ENCODE assay signal across 1 cellular context in the genomic region with DNA sequence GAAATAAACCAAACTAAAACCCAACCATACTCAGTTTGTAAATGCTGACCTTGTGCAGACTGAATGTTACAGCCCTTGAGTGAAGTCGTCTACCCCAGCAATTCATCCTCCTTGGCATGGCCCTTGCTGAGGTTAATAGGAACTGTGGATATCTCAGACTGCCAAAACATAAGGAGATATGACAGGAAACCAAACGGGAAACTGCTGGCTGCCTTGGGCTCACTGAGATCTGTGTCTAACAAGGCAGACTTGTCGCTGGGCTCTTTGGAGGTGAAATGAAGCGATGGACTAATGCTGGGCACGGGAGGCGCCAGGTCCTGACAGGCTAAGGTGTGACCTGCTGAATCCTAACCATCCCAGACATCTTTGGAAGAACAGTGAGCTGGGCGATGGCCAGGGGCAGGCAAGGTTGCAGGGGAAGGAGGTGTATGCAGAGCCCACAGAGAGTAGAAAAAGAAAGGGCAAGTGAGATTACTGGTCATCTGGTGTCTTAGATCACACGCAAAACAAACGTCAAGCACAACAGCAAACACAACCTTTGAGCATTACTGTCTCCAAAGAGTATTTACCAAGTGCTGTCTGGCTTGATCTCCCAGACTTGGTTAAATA.
TF ChIP-seq lines count a peak whose summit lies in the region.

No MANE protein-coding gene starts in this region.

TF ChIP-seq in HepG2, 621 proteins besides CTCF, POLR2A, EP300 and RAD21 (continued from another document and continues in another):
- TF ChIP-seq, protein P1, sequence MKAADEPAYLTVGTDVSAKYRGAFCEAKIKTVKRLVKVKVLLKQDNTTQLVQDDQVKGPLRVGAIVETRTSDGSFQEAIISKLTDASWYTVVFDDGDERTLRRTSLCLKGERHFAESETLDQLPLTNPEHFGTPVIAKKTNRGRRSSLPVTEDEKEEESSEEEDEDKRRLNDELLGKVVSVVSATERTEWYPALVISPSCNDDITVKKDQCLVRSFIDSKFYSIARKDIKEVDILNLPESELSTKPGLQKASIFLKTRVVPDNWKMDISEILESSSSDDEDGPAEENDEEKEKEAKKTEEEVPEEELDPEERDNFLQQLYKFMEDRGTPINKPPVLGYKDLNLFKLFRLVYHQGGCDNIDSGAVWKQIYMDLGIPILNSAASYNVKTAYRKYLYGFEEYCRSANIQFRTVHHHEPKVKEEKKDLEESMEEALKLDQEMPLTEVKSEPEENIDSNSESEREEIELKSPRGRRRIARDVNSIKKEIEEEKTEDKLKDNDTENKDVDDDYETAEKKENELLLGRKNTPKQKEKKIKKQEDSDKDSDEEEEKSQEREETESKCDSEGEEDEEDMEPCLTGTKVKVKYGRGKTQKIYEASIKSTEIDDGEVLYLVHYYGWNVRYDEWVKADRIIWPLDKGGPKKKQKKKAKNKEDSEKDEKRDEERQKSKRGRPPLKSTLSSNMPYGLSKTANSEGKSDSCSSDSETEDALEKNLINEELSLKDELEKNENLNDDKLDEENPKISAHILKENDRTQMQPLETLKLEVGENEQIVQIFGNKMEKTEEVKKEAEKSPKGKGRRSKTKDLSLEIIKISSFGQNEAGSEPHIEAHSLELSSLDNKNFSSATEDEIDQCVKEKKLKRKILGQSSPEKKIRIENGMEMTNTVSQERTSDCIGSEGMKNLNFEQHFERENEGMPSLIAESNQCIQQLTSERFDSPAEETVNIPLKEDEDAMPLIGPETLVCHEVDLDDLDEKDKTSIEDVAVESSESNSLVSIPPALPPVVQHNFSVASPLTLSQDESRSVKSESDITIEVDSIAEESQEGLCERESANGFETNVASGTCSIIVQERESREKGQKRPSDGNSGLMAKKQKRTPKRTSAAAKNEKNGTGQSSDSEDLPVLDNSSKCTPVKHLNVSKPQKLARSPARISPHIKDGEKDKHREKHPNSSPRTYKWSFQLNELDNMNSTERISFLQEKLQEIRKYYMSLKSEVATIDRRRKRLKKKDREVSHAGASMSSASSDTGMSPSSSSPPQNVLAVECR (CRISPR knock-in tag; IDR thresholded peaks at IDR 0.05; ENCODE audit: borderline replicate concordance), result peak; percentile 52; the same call in 1 of the 2 replicates
- TF ChIP-seq ZNF567 (CRISPR knock-in tag; IDR thresholded peaks at IDR 0.05; ENCODE audit: borderline replicate concordance) (no peak), ZNF547 (CRISPR knock-in tag; IDR thresholded peaks at IDR 0.05) (no peak), ZNF260 (CRISPR knock-in tag; IDR thresholded peaks at IDR 0.05; ENCODE audit: borderline replicate concordance, low read depth) (no peak), MIER3 (CRISPR knock-in tag; IDR thresholded peaks at IDR 0.05; ENCODE audit: borderline replicate concordance) (0 out of 2 replicates have a peak, but pooled peaks have one; percentile 54), ELF3 (CRISPR knock-in tag; IDR thresholded peaks at IDR 0.05) (peak; percentile 61), KDM5A (IDR thresholded peaks at IDR 0.05; ENCODE audit: borderline replicate concordance, low read length) (no peak), MED1 (CRISPR knock-in tag; IDR thresholded peaks at IDR 0.05) (peak; percentile 88), ZNF44 (CRISPR knock-in tag; IDR thresholded peaks at IDR 0.05) (no peak), SOX6 (IDR thresholded peaks at IDR 0.05) (no peak), SOX6 (CRISPR knock-in tag; IDR thresholded peaks at IDR 0.05) (peak; percentile 95), ZNF329 (CRISPR knock-in tag; IDR thresholded peaks at IDR 0.05; ENCODE audit: low read depth) (no peak), SMARCE1 (IDR thresholded peaks at IDR 0.05; ENCODE audit: borderline replicate concordance) (no peak), ZNF430 (CRISPR knock-in tag; IDR thresholded peaks at IDR 0.05) (0 out of 2 replicates have a peak, but pooled peaks have one; percentile 39), FOXP1 (IDR thresholded peaks at IDR 0.05) (peak; percentile 53; the same call in 1 of the 2 replicates), FOXP1 (CRISPR knock-in tag; IDR thresholded peaks at IDR 0.05) (peak; percentile 94), PHF5A (CRISPR knock-in tag; IDR thresholded peaks at IDR 0.05; ENCODE audit: low read depth, unreplicated experiment) (peak; percentile 62), TCF7 (IDR thresholded peaks at IDR 0.05; ENCODE audit: low read depth) (peak; percentile 90), ZNF383 (CRISPR knock-in tag; IDR thresholded peaks at IDR 0.05; ENCODE audit: borderline replicate concordance) (0 out of 2 replicates have a peak, but pooled peaks have one; percentile 72), NONO (IDR thresholded peaks at IDR 0.05) (no peak), NONO (CRISPR knock-in tag; conservative IDR thresholded peaks at IDR 0.05) (no peak), BRCA1 (CRISPR knock-in tag; IDR thresholded peaks at IDR 0.05) (no peak)
- TF ChIP-seq, protein P2, sequence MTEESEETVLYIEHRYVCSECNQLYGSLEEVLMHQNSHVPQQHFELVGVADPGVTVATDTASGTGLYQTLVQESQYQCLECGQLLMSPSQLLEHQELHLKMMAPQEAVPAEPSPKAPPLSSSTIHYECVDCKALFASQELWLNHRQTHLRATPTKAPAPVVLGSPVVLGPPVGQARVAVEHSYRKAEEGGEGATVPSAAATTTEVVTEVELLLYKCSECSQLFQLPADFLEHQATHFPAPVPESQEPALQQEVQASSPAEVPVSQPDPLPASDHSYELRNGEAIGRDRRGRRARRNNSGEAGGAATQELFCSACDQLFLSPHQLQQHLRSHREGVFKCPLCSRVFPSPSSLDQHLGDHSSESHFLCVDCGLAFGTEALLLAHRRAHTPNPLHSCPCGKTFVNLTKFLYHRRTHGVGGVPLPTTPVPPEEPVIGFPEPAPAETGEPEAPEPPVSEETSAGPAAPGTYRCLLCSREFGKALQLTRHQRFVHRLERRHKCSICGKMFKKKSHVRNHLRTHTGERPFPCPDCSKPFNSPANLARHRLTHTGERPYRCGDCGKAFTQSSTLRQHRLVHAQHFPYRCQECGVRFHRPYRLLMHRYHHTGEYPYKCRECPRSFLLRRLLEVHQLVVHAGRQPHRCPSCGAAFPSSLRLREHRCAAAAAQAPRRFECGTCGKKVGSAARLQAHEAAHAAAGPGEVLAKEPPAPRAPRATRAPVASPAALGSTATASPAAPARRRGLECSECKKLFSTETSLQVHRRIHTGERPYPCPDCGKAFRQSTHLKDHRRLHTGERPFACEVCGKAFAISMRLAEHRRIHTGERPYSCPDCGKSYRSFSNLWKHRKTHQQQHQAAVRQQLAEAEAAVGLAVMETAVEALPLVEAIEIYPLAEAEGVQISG (CRISPR knock-in tag; IDR thresholded peaks at IDR 0.05), result peak; percentile 57
- TF ChIP-seq, protein P3, sequence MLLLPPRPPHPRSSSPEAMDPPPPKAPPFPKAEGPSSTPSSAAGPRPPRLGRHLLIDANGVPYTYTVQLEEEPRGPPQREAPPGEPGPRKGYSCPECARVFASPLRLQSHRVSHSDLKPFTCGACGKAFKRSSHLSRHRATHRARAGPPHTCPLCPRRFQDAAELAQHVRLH (CRISPR knock-in tag; IDR thresholded peaks at IDR 0.05; ENCODE audit: borderline replicate concordance, low read depth), result peak; percentile 70; the same call in 1 of the 2 replicates
- TF ChIP-seq, protein P4, sequence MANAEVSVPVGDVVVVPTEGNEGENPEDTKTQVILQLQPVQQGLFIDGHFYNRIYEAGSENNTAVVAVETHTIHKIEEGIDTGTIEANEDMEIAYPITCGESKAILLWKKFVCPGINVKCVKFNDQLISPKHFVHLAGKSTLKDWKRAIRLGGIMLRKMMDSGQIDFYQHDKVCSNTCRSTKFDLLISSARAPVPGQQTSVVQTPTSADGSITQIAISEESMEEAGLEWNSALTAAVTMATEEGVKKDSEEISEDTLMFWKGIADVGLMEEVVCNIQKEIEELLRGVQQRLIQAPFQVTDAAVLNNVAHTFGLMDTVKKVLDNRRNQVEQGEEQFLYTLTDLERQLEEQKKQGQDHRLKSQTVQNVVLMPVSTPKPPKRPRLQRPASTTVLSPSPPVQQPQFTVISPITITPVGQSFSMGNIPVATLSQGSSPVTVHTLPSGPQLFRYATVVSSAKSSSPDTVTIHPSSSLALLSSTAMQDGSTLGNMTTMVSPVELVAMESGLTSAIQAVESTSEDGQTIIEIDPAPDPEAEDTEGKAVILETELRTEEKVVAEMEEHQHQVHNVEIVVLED (CRISPR knock-in tag; IDR thresholded peaks at IDR 0.05; ENCODE audit: borderline replicate concordance), result no peak
- TF ChIP-seq, protein P5, sequence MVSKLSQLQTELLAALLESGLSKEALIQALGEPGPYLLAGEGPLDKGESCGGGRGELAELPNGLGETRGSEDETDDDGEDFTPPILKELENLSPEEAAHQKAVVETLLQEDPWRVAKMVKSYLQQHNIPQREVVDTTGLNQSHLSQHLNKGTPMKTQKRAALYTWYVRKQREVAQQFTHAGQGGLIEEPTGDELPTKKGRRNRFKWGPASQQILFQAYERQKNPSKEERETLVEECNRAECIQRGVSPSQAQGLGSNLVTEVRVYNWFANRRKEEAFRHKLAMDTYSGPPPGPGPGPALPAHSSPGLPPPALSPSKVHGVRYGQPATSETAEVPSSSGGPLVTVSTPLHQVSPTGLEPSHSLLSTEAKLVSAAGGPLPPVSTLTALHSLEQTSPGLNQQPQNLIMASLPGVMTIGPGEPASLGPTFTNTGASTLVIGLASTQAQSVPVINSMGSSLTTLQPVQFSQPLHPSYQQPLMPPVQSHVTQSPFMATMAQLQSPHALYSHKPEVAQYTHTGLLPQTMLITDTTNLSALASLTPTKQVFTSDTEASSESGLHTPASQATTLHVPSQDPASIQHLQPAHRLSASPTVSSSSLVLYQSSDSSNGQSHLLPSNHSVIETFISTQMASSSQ (IDR thresholded peaks at IDR 0.05; ENCODE audit: low read depth), result peak; percentile 69; the same call in 1 of the 2 replicates
- TF ChIP-seq, protein P5 (CRISPR knock-in tag; IDR thresholded peaks at IDR 0.05; ENCODE audit: borderline replicate concordance), result peak; percentile 89
- TF ChIP-seq, protein P6, sequence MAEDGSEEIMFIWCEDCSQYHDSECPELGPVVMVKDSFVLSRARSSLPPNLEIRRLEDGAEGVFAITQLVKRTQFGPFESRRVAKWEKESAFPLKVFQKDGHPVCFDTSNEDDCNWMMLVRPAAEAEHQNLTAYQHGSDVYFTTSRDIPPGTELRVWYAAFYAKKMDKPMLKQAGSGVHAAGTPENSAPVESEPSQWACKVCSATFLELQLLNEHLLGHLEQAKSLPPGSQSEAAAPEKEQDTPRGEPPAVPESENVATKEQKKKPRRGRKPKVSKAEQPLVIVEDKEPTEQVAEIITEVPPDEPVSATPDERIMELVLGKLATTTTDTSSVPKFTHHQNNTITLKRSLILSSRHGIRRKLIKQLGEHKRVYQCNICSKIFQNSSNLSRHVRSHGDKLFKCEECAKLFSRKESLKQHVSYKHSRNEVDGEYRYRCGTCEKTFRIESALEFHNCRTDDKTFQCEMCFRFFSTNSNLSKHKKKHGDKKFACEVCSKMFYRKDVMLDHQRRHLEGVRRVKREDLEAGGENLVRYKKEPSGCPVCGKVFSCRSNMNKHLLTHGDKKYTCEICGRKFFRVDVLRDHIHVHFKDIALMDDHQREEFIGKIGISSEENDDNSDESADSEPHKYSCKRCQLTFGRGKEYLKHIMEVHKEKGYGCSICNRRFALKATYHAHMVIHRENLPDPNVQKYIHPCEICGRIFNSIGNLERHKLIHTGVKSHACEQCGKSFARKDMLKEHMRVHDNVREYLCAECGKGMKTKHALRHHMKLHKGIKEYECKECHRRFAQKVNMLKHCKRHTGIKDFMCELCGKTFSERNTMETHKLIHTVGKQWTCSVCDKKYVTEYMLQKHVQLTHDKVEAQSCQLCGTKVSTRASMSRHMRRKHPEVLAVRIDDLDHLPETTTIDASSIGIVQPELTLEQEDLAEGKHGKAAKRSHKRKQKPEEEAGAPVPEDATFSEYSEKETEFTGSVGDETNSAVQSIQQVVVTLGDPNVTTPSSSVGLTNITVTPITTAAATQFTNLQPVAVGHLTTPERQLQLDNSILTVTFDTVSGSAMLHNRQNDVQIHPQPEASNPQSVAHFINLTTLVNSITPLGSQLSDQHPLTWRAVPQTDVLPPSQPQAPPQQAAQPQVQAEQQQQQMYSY (CRISPR knock-in tag; IDR thresholded peaks at IDR 0.05), result peak; percentile 58; the same call in 1 of the 2 replicates
- TF ChIP-seq, protein P7, sequence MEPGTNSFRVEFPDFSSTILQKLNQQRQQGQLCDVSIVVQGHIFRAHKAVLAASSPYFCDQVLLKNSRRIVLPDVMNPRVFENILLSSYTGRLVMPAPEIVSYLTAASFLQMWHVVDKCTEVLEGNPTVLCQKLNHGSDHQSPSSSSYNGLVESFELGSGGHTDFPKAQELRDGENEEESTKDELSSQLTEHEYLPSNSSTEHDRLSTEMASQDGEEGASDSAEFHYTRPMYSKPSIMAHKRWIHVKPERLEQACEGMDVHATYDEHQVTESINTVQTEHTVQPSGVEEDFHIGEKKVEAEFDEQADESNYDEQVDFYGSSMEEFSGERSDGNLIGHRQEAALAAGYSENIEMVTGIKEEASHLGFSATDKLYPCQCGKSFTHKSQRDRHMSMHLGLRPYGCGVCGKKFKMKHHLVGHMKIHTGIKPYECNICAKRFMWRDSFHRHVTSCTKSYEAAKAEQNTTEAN (CRISPR knock-in tag; conservative IDR thresholded peaks at IDR 0.05), result 0 out of 2 replicates have a peak, but pooled peaks have one; percentile 18
- TF ChIP-seq, protein P8, sequence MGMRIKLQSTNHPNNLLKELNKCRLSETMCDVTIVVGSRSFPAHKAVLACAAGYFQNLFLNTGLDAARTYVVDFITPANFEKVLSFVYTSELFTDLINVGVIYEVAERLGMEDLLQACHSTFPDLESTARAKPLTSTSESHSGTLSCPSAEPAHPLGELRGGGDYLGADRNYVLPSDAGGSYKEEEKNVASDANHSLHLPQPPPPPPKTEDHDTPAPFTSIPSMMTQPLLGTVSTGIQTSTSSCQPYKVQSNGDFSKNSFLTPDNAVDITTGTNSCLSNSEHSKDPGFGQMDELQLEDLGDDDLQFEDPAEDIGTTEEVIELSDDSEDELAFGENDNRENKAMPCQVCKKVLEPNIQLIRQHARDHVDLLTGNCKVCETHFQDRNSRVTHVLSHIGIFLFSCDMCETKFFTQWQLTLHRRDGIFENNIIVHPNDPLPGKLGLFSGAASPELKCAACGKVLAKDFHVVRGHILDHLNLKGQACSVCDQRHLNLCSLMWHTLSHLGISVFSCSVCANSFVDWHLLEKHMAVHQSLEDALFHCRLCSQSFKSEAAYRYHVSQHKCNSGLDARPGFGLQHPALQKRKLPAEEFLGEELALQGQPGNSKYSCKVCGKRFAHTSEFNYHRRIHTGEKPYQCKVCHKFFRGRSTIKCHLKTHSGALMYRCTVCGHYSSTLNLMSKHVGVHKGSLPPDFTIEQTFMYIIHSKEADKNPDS (CRISPR knock-in tag; IDR thresholded peaks at IDR 0.05), result peak; percentile 84
